ENCODE assay signal across 12 cellular contexts in genomic region chr9:129580211-129580915, GRCh38. TPM values are rescaled to one million over a fixed set of nuclear protein-coding genes. Genes with fewer than 3 reads are reported as not detected.
DNase-seq lines count a peak whose midpoint lies in the region; ATAC-seq and TF ChIP-seq lines count a peak whose summit lies in the region.
"Had no signal": no experiment of that assay in that cellular context is flagged by ENCODE, and none has a peak within 500 bp of the region (broad histone marks: within the 10 kb centered on the region; RNA-seq: fewer than 3 reads in every experiment).

No MANE protein-coding gene starts in this region.

- H3K27me3 Mint-ChIP-seq in T-cell (no peaks in the 10 kb centered on the region), naive B cell (peaks cover 4 to 33% (median 23%) of the 10 kb centered on the region in 3 donors)

- POLR2A ChIA-PET in T-cell (lab: Charles Lee) = no interaction called here

- peak overlapping the region in 1 of 3 donors; percentile 9 for H3K4me3 Mint-ChIP-seq in T-cell
- peak overlapping the region in 3 of 8 donors; percentile 29 to 43 (median 42) for H3K4me3 Mint-ChIP-seq in naive B cell

- ATAC-seq in T-cell (replicated peaks in 1 of 4) (peak in 2 of 4 experiments; percentile 36 to 57), naive B cell (ENCODE audit: low read depth in 2 of 2) (peak; percentile 53 to 57)
- ATAC-seq: SK-N-SH treated with all-trans-retinoic acid at 6 μM for 48 hours had no signal

- H3K36me3 Mint-ChIP-seq in T-cell = no peaks in the 10 kb centered on the region
- H3K36me3 Mint-ChIP-seq in naive B cell = no peaks in the 10 kb centered on the region

- H3K9me3 Mint-ChIP-seq in T-cell (no peaks in the 10 kb centered on the region), naive B cell (peaks cover 0 to 7% (median 0%) of the 10 kb centered on the region in 7 donors)

- H3K4me1 Mint-ChIP-seq in T-cell (peaks cover 41 to 51% (median 46%) of the 10 kb centered on the region in 3 donors), naive B cell (peaks cover 25 to 27% (median 26%) of the 10 kb centered on the region in 3 donors)

- CTCF ChIA-PET in T-cell (lab: Charles Lee) = interaction anchor here in 1 of 2 donors (0.6 kb wide), 1 partner anchor 402 kb away, joined by 3 read pairs; the partner anchor contains the start of gene IER5L

- peak overlapping the region; percentile 39 to 55 for H3K27ac Mint-ChIP-seq in T-cell
- H3K27ac Mint-ChIP-seq in naive B cell = no peak overlapping the region

- DNase-seq in GM10266 (ENCODE audit: extremely low spot score) = peak; percentile 71
- peak in 1 of 34 experiments; percentile 10 for DNase-seq in T-cell
- no peak for DNase-seq in naive B cell
- no peak for DNase-seq in ureter (ENCODE audit: low spot score)
- no peak for DNase-seq in SKM-1 (lab: John Stamatoyannopoulos, UW; ENCODE audit: unreplicated experiment)
- no peak for DNase-seq in NCI-H2196 (lab: John Stamatoyannopoulos, UW; ENCODE audit: unreplicated experiment)
- DNase-seq: NCI-H446 treated with DMSO at 0.1 percent for 48 hours, pancreas had no signal

- TF ChIP-seq POLR2A in GM19193 (IDR thresholded peaks at IDR 0.05; ENCODE audit: extremely low read depth, insufficient read depth, insufficient read length) = peak; percentile 34

- no peak for TF ChIP-seq CTCF in GM10266 (IDR thresholded peaks at IDR 0.05; ENCODE audit: control insufficient read depth, insufficient read depth, low read depth, missing control alignments)

RNA-seq across cellular contexts. Expression of gene C9orf50, which starts 40.5 kb away (rescaled TPM):
- total RNA-seq in T-cell (not detected), ureter (not detected)
- polyA plus RNA-seq in naive B cell (ENCODE audit: low read depth in 6 of 6) = not detected
- total RNA-seq: cerebellum, G401, pancreas had no signal
- polyA plus RNA-seq: pancreas had no signal

RNA-seq across cellular contexts. Expression of gene NTMT1, which starts 45.6 kb away (rescaled TPM):
- total RNA-seq in T-cell (10 to 100 TPM; 31.0 to 45.0 (median 40.3) TPM), ureter (31.2 TPM)
- 10 to 100 TPM; 30.3 to 57.7 (median 35.4) TPM for polyA plus RNA-seq in naive B cell (ENCODE audit: low read depth in 6 of 6)

Comparison
In these comparisons a context has a peak if more than half of its experiments do, and no peak if none do; other contexts are left out.
1. H3K27ac Mint-ChIP-seq: peak in T-cell (2 of 2); none in naive B cell (0 of 6).